Comparison of ENCODE assay signal across 14 cellular contexts in genomic region chr2:226483745-226484619, GRCh38.
A peak's percentile ranks its signal among the peaks of the same experiment; 100 is the strongest.
DNase-seq lines count a peak whose midpoint lies in the region; ATAC-seq and TF ChIP-seq lines count a peak whose summit lies in the region.
"Had no signal": no experiment of that assay in that cellular context is flagged by ENCODE, and none has a peak within 500 bp of the region (broad histone marks: within the 10 kb centered on the region; RNA-seq: fewer than 3 reads in every experiment).

No MANE protein-coding gene starts in this region.

- H2BK15ac ChIP-seq in IMR-90 (ENCODE audit: low read depth, low read length), result peak overlapping the region; percentile 69; the same call in 2 of the 3 replicates

- H3K23ac ChIP-seq in IMR-90 (ENCODE audit: low read depth, low read length), result peak overlapping the region; percentile 57

- H3K14ac ChIP-seq in IMR-90 (replicated peaks; ENCODE audit: low read depth, low read length), result peak overlapping the region; percentile 94

- H4K20me1 ChIP-seq in IMR-90 (ENCODE audit: insufficient read depth, low read length) (no peaks in the 10 kb centered on the region), Karpas-422 (ENCODE audit: insufficient read depth, low read depth, low read length) (no peaks in the 10 kb centered on the region)

- H4K8ac ChIP-seq in IMR-90 (ENCODE audit: low read depth in 2 of 2, low read length in 2 of 2), result peak overlapping the region; percentile 53 to 80

- H3K79me1 ChIP-seq in IMR-90 (ENCODE audit: low read depth in 1 of 2, low read length in 2 of 2), result peaks cover 0 to 10% of the 10 kb centered on the region in 2 experiments; a peak in 2 of 4 replicates

- ATAC-seq in IMR-90 (ENCODE audit: low read depth), result peak; percentile 89
- ATAC-seq: activated CD8-positive, alpha-beta T cell treated with anti-CD3 and anti-CD28 coated beads for 36 hours had no signal

- no peak for TF ChIP-seq RAD21 in IMR-90 (IDR thresholded peaks at IDR 0.05; ENCODE audit: low read length)

- dilution Hi-C loops in IMR-90 (cut with HindIII; ENCODE audit: low sequenced_read_pairs, unreplicated experiment), result no loop called here

- H3K4me2 ChIP-seq in IMR-90 (ENCODE audit: low read depth, low read length) (peak overlapping the region; percentile 89), Karpas-422 (ENCODE audit: low read depth, low read length, poor library complexity, severe bottlenecking) (no peak overlapping the region)

- H3K27me3 ChIP-seq in BJ (ENCODE audit: control insufficient read depth, insufficient read depth, low read length) (no peaks in the 10 kb centered on the region), IMR-90 (ENCODE audit: control insufficient read depth, insufficient read depth, low read length) (no peaks in the 10 kb centered on the region), Karpas-422 (ENCODE audit: low read length) (no peaks in the 10 kb centered on the region)

- DNase-seq in BJ (ENCODE audit: low read depth), result peak; percentile 63
- DNase-seq in IMR-90, result peak; percentile 61
- DNase-seq in dedifferentiated amniotic fluid mesenchymal stem cell (ENCODE audit: extremely low spot score), result peak; percentile 22
- DNase-seq in activated CD4-positive, CD25-positive, alpha-beta regulatory T cell (lab: John Stamatoyannopoulos, UW), result no peak
- DNase-seq in NOMO-1 treated with dmso at 0.1 percent for 144 hours (lab: John Stamatoyannopoulos, UW; ENCODE audit: unreplicated experiment), result no peak
- DNase-seq in dermis blood vessel endothelial cell, result no peak
- no peak for DNase-seq in Karpas-422
- DNase-seq: activated CD8-positive, alpha-beta T cell treated with anti-CD3 and anti-CD28 coated beads for 36 hours; activated naive CD8-positive, alpha-beta T cell treated with anti-CD3 and anti-CD28 coated beads for 36 hours; kidney; MV-4-11; NCI-H526 treated with DMSO at 0.1 percent for 48 hours had no signal

- H2BK120ac ChIP-seq in IMR-90 (ENCODE audit: low read depth, low read length), result peak overlapping the region; percentile 95

- no peak overlapping the region for H2AFZ ChIP-seq in IMR-90 (replicated peaks; ENCODE audit: low read length, poor library complexity)
- no peak overlapping the region for H2AFZ ChIP-seq in Karpas-422 (ENCODE audit: low read length)

- no peaks in the 10 kb centered on the region for H3K9me3 ChIP-seq in IMR-90 (ENCODE audit: control insufficient read depth, insufficient read depth, low read length)
- peaks cover 4% of the 10 kb centered on the region for H3K9me3 ChIP-seq in mesodermal cell (ENCODE audit: control insufficient read depth, low read length)
- H3K9me3 ChIP-seq in Karpas-422 (ENCODE audit: low read length), result no peaks in the 10 kb centered on the region

- H3K36me3 ChIP-seq in BJ (ENCODE audit: control insufficient read depth, insufficient read depth, low read length) (no peaks in the 10 kb centered on the region), IMR-90 (ENCODE audit: control insufficient read depth, insufficient read depth, low read length) (no peaks in the 10 kb centered on the region), mesodermal cell (ENCODE audit: control insufficient read depth, insufficient read depth, low read length) (no peaks in the 10 kb centered on the region), Karpas-422 (ENCODE audit: insufficient read depth, low read length) (no peaks in the 10 kb centered on the region)

- H3K79me2 ChIP-seq in Karpas-422 (ENCODE audit: low read length), result no peaks in the 10 kb centered on the region

- H2BK20ac ChIP-seq in IMR-90 (ENCODE audit: low read depth, low read length), result peak overlapping the region; percentile 92

- peak overlapping the region; percentile 75 for H3K18ac ChIP-seq in IMR-90 (ENCODE audit: low read depth, low read length)

- in situ Hi-C loops in IMR-90 (cut with MboI; ENCODE audit: low sequenced_read_pairs), result no loop called here

- no peaks in the 10 kb centered on the region for H3K9me2 ChIP-seq in Karpas-422 (replicated peaks; ENCODE audit: insufficient read depth, low read length)

- no TSS peak for BruUV-seq in IMR-90 (replicated peaks; lab: Mats Ljungman, UMichigan)

- CTCF ChIA-PET in BJ (lab: Yijun Ruan, JAX) (interaction anchor here (0.6 to 2.8 kb wide), 4 partner anchors 130 to 315 kb away, joined by 3 to 9 read pairs (median 4); partner anchors contain the start of gene IRS1), IMR-90 (lab: Yijun Ruan, JAX) (interaction anchor here (0.6 to 1.3 kb wide), 6 partner anchors 17 to 1502 kb away, joined by 3 to 6 read pairs (median 4); no protein-coding TSS in a partner anchor)

- intact Hi-C loops in IMR-90 (cut with micrococcal nuclease), result loop anchor here (2.0 to 5.0 kb wide), 3 partner anchors 98 to 503 kb away; no protein-coding TSS in a partner anchor

- H3K4me3 ChIP-seq in BJ (ENCODE audit: low read depth, low read length) (no peak overlapping the region; the same call in 1 of the 2 replicates), IMR-90 (ENCODE audit: insufficient read depth, low read depth, low read length) (no peak overlapping the region; the same call in 1 of the 2 replicates), mesodermal cell (ENCODE audit: extremely low read depth, insufficient read depth, low read length, poor library complexity, severe bottlenecking) (no peak overlapping the region), Karpas-422 (ENCODE audit: low read length) (no peak overlapping the region)

- peak overlapping the region; percentile 96 for H2BK5ac ChIP-seq in IMR-90 (ENCODE audit: low read depth, low read length, poor library complexity, severe bottlenecking)

- peaks cover 15% of the 10 kb centered on the region for H3K4me1 ChIP-seq in IMR-90 (ENCODE audit: control insufficient read depth, insufficient read depth, low read length)
- H3K4me1 ChIP-seq in mesodermal cell (ENCODE audit: control insufficient read depth, insufficient read depth, low read length, poor library complexity, severe bottlenecking), result peaks cover 35% of the 10 kb centered on the region
- no peaks in the 10 kb centered on the region for H3K4me1 ChIP-seq in Karpas-422 (ENCODE audit: low read length)

- peak overlapping the region; percentile 85 for H3K4ac ChIP-seq in IMR-90 (ENCODE audit: low read depth, low read length)

- TF ChIP-seq POLR2A in IMR-90 (IDR thresholded peaks at IDR 0.05; ENCODE audit: low read depth, low read length), result no peak

- H2AK5ac ChIP-seq in IMR-90 (ENCODE audit: low read depth, low read length), result no peak overlapping the region

- no CpG with 5 or more reads among the region's 6 CpGs for WGBS in IMR-90 (ENCODE audit: extremely low coverage in 2 of 2, insufficient read length in 1 of 2), 2 experiments
- 17 to 30% methylated on average over 1 to 3 of the region's 6 CpGs for WGBS in mesodermal cell (ENCODE audit: insufficient coverage in 2 of 2), 2 experiments

- peak overlapping the region; percentile 84 for H4K91ac ChIP-seq in IMR-90 (ENCODE audit: insufficient read depth, low read depth, low read length)

- peak overlapping the region; percentile 80 for H4K5ac ChIP-seq in IMR-90 (ENCODE audit: low read depth, low read length)

- peak overlapping the region; percentile 60; the same call in 1 of the 2 replicates for H3K56ac ChIP-seq in IMR-90 (ENCODE audit: extremely low read depth, insufficient read depth, low read length)

- H2AK9ac ChIP-seq in IMR-90 (replicated peaks; ENCODE audit: low read depth, low read length, poor library complexity), result no peak overlapping the region

- H3K27ac ChIP-seq in IMR-90 (ENCODE audit: insufficient read depth, low read length), result peak overlapping the region; percentile 43
- peak overlapping the region; percentile 84 for H3K27ac ChIP-seq in mesodermal cell (ENCODE audit: low read depth, low read length, severe bottlenecking)
- no peak overlapping the region for H3K27ac ChIP-seq in Karpas-422 (ENCODE audit: low read length)
- H3K27ac ChIP-seq: C4-2B had no signal

- no peak for TF ChIP-seq CTCF in BJ (IDR thresholded peaks at IDR 0.05; ENCODE audit: insufficient read depth, low read depth, low read length)
- no peak for TF ChIP-seq CTCF in IMR-90 (conservative IDR thresholded peaks at IDR 0.05; ENCODE audit: low read depth, low read length)

- H3K9ac ChIP-seq in IMR-90 (ENCODE audit: low read depth, low read length) (peak overlapping the region; percentile 47; the same call in 1 of the 2 replicates), Karpas-422 (ENCODE audit: low read length) (no peak overlapping the region)

- POLR2A ChIA-PET in BJ (lab: Charles Lee), result interaction anchor here (0.6 to 0.8 kb wide), 4 partner anchors 26 to 306 kb away, joined by 3 to 11 read pairs (median 6); no protein-coding TSS in a partner anchor
- POLR2A ChIA-PET in IMR-90 (lab: Charles Lee; ENCODE audit: unreplicated experiment), result interaction anchor here (0.6 to 1.1 kb wide), 7 partner anchors 34 to 360 kb away, joined by 3 to 10 read pairs (median 3); no protein-coding TSS in a partner anchor

- H3K9me1 ChIP-seq in IMR-90 (ENCODE audit: insufficient read depth, low read length), result peaks cover 5% of the 10 kb centered on the region

TF ChIP-seq in IMR-90, 13 proteins besides CTCF, POLR2A, EP300 and RAD21 (continues in another document):
- TF ChIP-seq FOS (IDR thresholded peaks at IDR 0.05; ENCODE audit: low read depth, low read length) (no peak), RCOR1 (IDR thresholded peaks at IDR 0.05; ENCODE audit: insufficient replicate concordance, low read length) (no peak), BHLHE40 (IDR thresholded peaks at IDR 0.05; ENCODE audit: low read depth, low read length) (no peak), CHD1 (IDR thresholded peaks at IDR 0.05; ENCODE audit: low read depth, low read length) (no peak), NFE2L2 (IDR thresholded peaks at IDR 0.05; ENCODE audit: low read depth, low read length) (no peak), SMC3 (IDR thresholded peaks at IDR 0.05; ENCODE audit: low read depth, low read length) (no peak), MAFK (IDR thresholded peaks at IDR 0.05; ENCODE audit: low read depth, low read length) (no peak), RFX5 (IDR thresholded peaks at IDR 0.05; ENCODE audit: low read depth, low read length) (no peak), MXI1 (IDR thresholded peaks at IDR 0.05; ENCODE audit: borderline replicate concordance, low read depth, low read length) (no peak), ELK1 (IDR thresholded peaks at IDR 0.05; ENCODE audit: borderline replicate concordance, low read depth, low read length) (no peak), MAZ (IDR thresholded peaks at IDR 0.05; ENCODE audit: borderline replicate concordance, low read depth, low read length) (no peak), CEBPB (IDR thresholded peaks at IDR 0.05; ENCODE audit: low read depth, low read length) (no peak)

Comparison
In these comparisons a context has a peak if more than half of its experiments do, and no peak if none do; other contexts are left out.
1. DNase-seq: peak in BJ (single experiment), IMR-90 (single experiment) and dedifferentiated amniotic fluid mesenchymal stem cell (single experiment); none in activated CD4-positive, CD25-positive, alpha-beta regulatory T cell (0 of 4), NOMO-1 treated with dmso at 0.1 percent for 144 hours (single experiment), dermis blood vessel endothelial cell (single experiment) and Karpas-422 (single experiment).